Comparison of ENCODE assay signal across 11 cellular contexts in genomic region chrX:70508296-70508911, GRCh38.
A peak's percentile ranks its signal among the peaks of the same experiment; 100 is the strongest.
DNase-seq lines count a peak whose midpoint lies in the region; ATAC-seq and TF ChIP-seq lines count a peak whose summit lies in the region.
"Had no signal": no experiment of that assay in that cellular context is flagged by ENCODE, and none has a peak within 500 bp of the region (broad histone marks: within the 10 kb centered on the region; RNA-seq: fewer than 3 reads in every experiment).

No MANE protein-coding gene starts in this region.

- H3K4me2 ChIP-seq in hepatocyte: no peak overlapping the region

- H3K27me3 ChIP-seq in hepatocyte: no peaks in the 10 kb centered on the region
- H3K27me3 ChIP-seq: BE2C, esophagus muscularis mucosa had no signal

- no peaks in the 10 kb centered on the region for H3K9me3 Mint-ChIP-seq in activated CD8-positive, alpha-beta memory T cell treated with anti-CD3 and anti-CD28 coated beads, Interleukin-2, amount 10 ng/mL, durations not matched to agents 7 days and 5 days (ENCODE audit: low read depth)
- peaks cover 21% of the 10 kb centered on the region for H3K9me3 Mint-ChIP-seq in progenitor cell of endocrine pancreas (ENCODE audit: low read depth)

- H3K4me1 ChIP-seq in hepatocyte (ENCODE audit: insufficient read depth): no peaks in the 10 kb centered on the region
- H3K4me1 ChIP-seq: BE2C, esophagus muscularis mucosa had no signal

- CTCF ChIA-PET in activated CD8-positive, alpha-beta memory T cell treated with anti-CD3 and anti-CD28 coated beads, Interleukin-2, amount 10 ng/mL, durations not matched to agents 7 days and 5 days (lab: Charles Lee): interaction anchor here (1.2 kb wide), 1 partner anchor 46 kb away, joined by 3 read pairs; no protein-coding TSS in a partner anchor

- no peaks in the 10 kb centered on the region for H3K36me3 ChIP-seq in hepatocyte (replicated peaks; ENCODE audit: insufficient read depth, low read depth)
- H3K36me3 ChIP-seq: BE2C had no signal

- H3K79me2 ChIP-seq in hepatocyte: no peaks in the 10 kb centered on the region

- H3K4me3 ChIP-seq in hepatocyte: no peak overlapping the region
- H3K4me3 ChIP-seq: esophagus muscularis mucosa had no signal

- no peaks in the 10 kb centered on the region for H3K27me3 Mint-ChIP-seq in activated CD8-positive, alpha-beta memory T cell treated with anti-CD3 and anti-CD28 coated beads, Interleukin-2, amount 10 ng/mL, durations not matched to agents 7 days and 5 days
- H3K27me3 Mint-ChIP-seq in progenitor cell of endocrine pancreas: no peaks in the 10 kb centered on the region

- peak; percentile 77 for ATAC-seq in activated CD8-positive, alpha-beta memory T cell treated with anti-CD3 and anti-CD28 coated beads, Interleukin-2, amount 10 ng/mL, durations not matched to agents 7 days and 5 days

- peak overlapping the region; percentile 29 for H3K4me3 Mint-ChIP-seq in activated CD8-positive, alpha-beta memory T cell treated with anti-CD3 and anti-CD28 coated beads, Interleukin-2, amount 10 ng/mL, durations not matched to agents 7 days and 5 days
- no peak overlapping the region for H3K4me3 Mint-ChIP-seq in progenitor cell of endocrine pancreas (ENCODE audit: low read depth)

- no peaks in the 10 kb centered on the region for H3K9me2 ChIP-seq in hepatocyte (replicated peaks; ENCODE audit: insufficient read depth)

- H2AFZ ChIP-seq in hepatocyte: no peak overlapping the region

- peak overlapping the region; percentile 69 for H3K27ac Mint-ChIP-seq in activated CD8-positive, alpha-beta memory T cell treated with anti-CD3 and anti-CD28 coated beads, Interleukin-2, amount 10 ng/mL, durations not matched to agents 7 days and 5 days
- H3K27ac Mint-ChIP-seq in progenitor cell of endocrine pancreas: peak overlapping the region; percentile 34

- TF ChIP-seq CTCF in progenitor cell of endocrine pancreas (IDR thresholded peaks at IDR 0.05; ENCODE audit: unreplicated experiment) (no peak), hepatocyte (IDR thresholded peaks at IDR 0.05; ENCODE audit: poor library complexity) (no peak)

- H3K4me1 Mint-ChIP-seq in activated CD8-positive, alpha-beta memory T cell treated with anti-CD3 and anti-CD28 coated beads, Interleukin-2, amount 10 ng/mL, durations not matched to agents 7 days and 5 days: peaks cover 60% of the 10 kb centered on the region
- peaks cover 23% of the 10 kb centered on the region for H3K4me1 Mint-ChIP-seq in progenitor cell of endocrine pancreas (ENCODE audit: low read depth)

- no peak overlapping the region for H3K27ac ChIP-seq in hepatocyte
- H3K27ac ChIP-seq: esophagus muscularis mucosa had no signal

- no peaks in the 10 kb centered on the region for H4K20me1 ChIP-seq in hepatocyte (ENCODE audit: insufficient read depth, poor library complexity, severe bottlenecking)

- DNase-seq in activated CD8-positive, alpha-beta memory T cell treated with anti-CD3 and anti-CD28 coated beads, Interleukin-2, amount 10 ng/mL, durations not matched to agents 7 days and 5 days: peak; percentile 56
- no peak for DNase-seq in activated CD8-positive, alpha-beta memory T cell treated with anti-CD3 and anti-CD28 coated beads, Interleukin-2, amount 50 U/mL, for 48 hours
- DNase-seq in HT1080 (ENCODE audit: low read depth) (peak; percentile 53), progenitor cell of endocrine pancreas (ENCODE audit: low spot score, unreplicated experiment) (no peak), SIG-M5 treated with dmso at 0.1 percent for 504 hours (lab: John Stamatoyannopoulos, UW; ENCODE audit: unreplicated experiment) (no peak), GM19240 (ENCODE audit: insufficient read length, low spot score) (no peak), hepatocyte (ENCODE audit: low spot score) (no peak)
- DNase-seq in activated CD4-positive, alpha-beta T cell treated with anti-CD3 and anti-CD28 coated beads, Interleukin-2, amount 50 U/mL, for 48 hours: peak; percentile 6 to 25
- DNase-seq: activated effector memory CD4-positive, alpha-beta T cell treated with anti-CD3 and anti-CD28 coated beads, Interleukin-2, amount 50 U/mL, for 16 hours; BE2C had no signal

- H3K36me3 Mint-ChIP-seq in activated CD8-positive, alpha-beta memory T cell treated with anti-CD3 and anti-CD28 coated beads, Interleukin-2, amount 10 ng/mL, durations not matched to agents 7 days and 5 days: peaks cover 10% of the 10 kb centered on the region
- peaks cover 8% of the 10 kb centered on the region for H3K36me3 Mint-ChIP-seq in progenitor cell of endocrine pancreas (ENCODE audit: insufficient read depth)

- H3K9me3 ChIP-seq in hepatocyte (ENCODE audit: low read depth): no peaks in the 10 kb centered on the region
- H3K9me3 ChIP-seq: BE2C, esophagus muscularis mucosa had no signal

- 38% methylated on average over 6 of the region's 6 CpGs for WGBS in hepatocyte (ENCODE audit: low lambda C conversion rate, missing lambda C conversion rate)

Comparison
In these comparisons a context has a peak if more than half of its experiments do, and no peak if none do; other contexts are left out.
1. DNase-seq: peak in activated CD8-positive, alpha-beta memory T cell treated with anti-CD3 and anti-CD28 coated beads, Interleukin-2, amount 10 ng/mL, durations not matched to agents 7 days and 5 days (single experiment), HT1080 (single experiment) and activated CD4-positive, alpha-beta T cell treated with anti-CD3 and anti-CD28 coated beads, Interleukin-2, amount 50 U/mL, for 48 hours (2 of 2); none in activated CD8-positive, alpha-beta memory T cell treated with anti-CD3 and anti-CD28 coated beads, Interleukin-2, amount 50 U/mL, for 48 hours (single experiment), progenitor cell of endocrine pancreas (single experiment), SIG-M5 treated with dmso at 0.1 percent for 504 hours (single experiment), GM19240 (single experiment) and hepatocyte (single experiment).